Comparison of ENCODE assay signal across 18 cellular contexts in genomic region chr3:69938061-69938460, GRCh38.
DNase-seq lines count a peak whose midpoint lies in the region; ATAC-seq, FAIRE-seq and TF ChIP-seq lines count a peak whose summit lies in the region.
"Had no signal": no experiment of that assay in that cellular context is flagged by ENCODE, and none has a peak within 500 bp of the region (broad histone marks: within the 10 kb centered on the region; RNA-seq: fewer than 3 reads in every experiment).

No MANE protein-coding gene starts in this region.

- FAIRE-seq in astrocyte (lab: Jason Lieb, UNC), result no peak
- FAIRE-seq: GM12892 had no signal

- H2AK5ac ChIP-seq in IMR-90 (ENCODE audit: low read depth, low read length) (peak overlapping the region; percentile 35; the same call in 1 of the 2 replicates), neuronal stem cell (ENCODE audit: low read depth, low read length) (peak overlapping the region; percentile 46)

- TF ChIP-seq POLR2A in IMR-90 (IDR thresholded peaks at IDR 0.05; ENCODE audit: low read depth, low read length), result no peak

- peaks cover 5% of the 10 kb centered on the region for H3K36me3 Mint-ChIP-seq in astrocyte (ENCODE audit: low read depth, unreplicated experiment)
- H3K36me3 Mint-ChIP-seq: CD4-positive, alpha-beta memory T cell had no signal

- no peak overlapping the region for H3K56ac ChIP-seq in IMR-90 (ENCODE audit: extremely low read depth, insufficient read depth, low read length)

- H3K79me2 ChIP-seq in astrocyte (ENCODE audit: insufficient read depth, low read length), result no peaks in the 10 kb centered on the region

- H3K36me3 ChIP-seq in IMR-90 (ENCODE audit: control insufficient read depth, insufficient read depth, low read length) (peaks cover 8% of the 10 kb centered on the region), astrocyte (ENCODE audit: insufficient read depth, low read length) (no peaks in the 10 kb centered on the region), neuronal stem cell (replicated peaks in 1 of 2; ENCODE audit: control insufficient read depth in 2 of 2, insufficient read depth in 2 of 2, low read length in 2 of 2) (no peaks in the 10 kb centered on the region)

- TF ChIP-seq CTCF in IMR-90 (conservative IDR thresholded peaks at IDR 0.05; ENCODE audit: low read depth, low read length) (no peak), astrocyte (IDR thresholded peaks at IDR 0.05; ENCODE audit: insufficient read depth, low read depth, low read length) (no peak), epithelial cell of proximal tubule (conservative IDR thresholded peaks at IDR 0.05; ENCODE audit: low read depth, low read length) (no peak)

- H3K27me3 ChIP-seq in IMR-90 (ENCODE audit: control insufficient read depth, insufficient read depth, low read length) (no peaks in the 10 kb centered on the region), astrocyte (ENCODE audit: insufficient read depth, low read length) (no peaks in the 10 kb centered on the region), neuronal stem cell (ENCODE audit: control insufficient read depth in 3 of 3, insufficient read depth in 3 of 3, low read depth in 1 of 3, low read length in 3 of 3) (peaks cover 0 to 4% (median 0%) of the 10 kb centered on the region in 3 experiments)

- no peak overlapping the region for H2BK12ac ChIP-seq in neuronal stem cell (ENCODE audit: low read length)

- H2BK120ac ChIP-seq in IMR-90 (ENCODE audit: low read depth, low read length), result peak overlapping the region; percentile 26; the same call in 1 of the 2 replicates
- no peak overlapping the region for H2BK120ac ChIP-seq in neuronal stem cell (ENCODE audit: low read depth, low read length)

- H2BK5ac ChIP-seq in IMR-90 (ENCODE audit: low read depth, low read length, poor library complexity, severe bottlenecking) (no peak overlapping the region), neuronal stem cell (ENCODE audit: low read length) (no peak overlapping the region)

- H3K4me1 ChIP-seq in IMR-90 (ENCODE audit: control insufficient read depth, insufficient read depth, low read length), result peaks cover 16% of the 10 kb centered on the region
- no peaks in the 10 kb centered on the region for H3K4me1 ChIP-seq in astrocyte (ENCODE audit: insufficient read depth, low read length)
- no peaks in the 10 kb centered on the region for H3K4me1 ChIP-seq in neuronal stem cell (ENCODE audit: control insufficient read depth in 2 of 2, insufficient read depth in 1 of 2, low read depth in 1 of 2, low read length in 2 of 2)

- CTCF ChIA-PET in IMR-90 (lab: Yijun Ruan, JAX), result no interaction called here

- H2BK15ac ChIP-seq in IMR-90 (ENCODE audit: low read depth, low read length) (0 out of 3 replicates have a peak overlapping the region, but pooled peaks have one; percentile 40), neuronal stem cell (ENCODE audit: low read length) (no peak overlapping the region)

- H4K5ac ChIP-seq in IMR-90 (ENCODE audit: low read depth, low read length), result peak overlapping the region; percentile 88

- H3K9me3 Mint-ChIP-seq in astrocyte (ENCODE audit: unreplicated experiment), result no peaks in the 10 kb centered on the region
- H3K9me3 Mint-ChIP-seq: CD4-positive, alpha-beta memory T cell had no signal

- intact Hi-C loops in IMR-90 (cut with micrococcal nuclease), result no loop called here

- H4K91ac ChIP-seq in IMR-90 (ENCODE audit: insufficient read depth, low read depth, low read length) (peak overlapping the region; percentile 65), neuronal stem cell (ENCODE audit: low read depth, low read length, poor library complexity) (no peak overlapping the region)

- H2AK9ac ChIP-seq in IMR-90 (replicated peaks; ENCODE audit: low read depth, low read length, poor library complexity), result no peak overlapping the region

- no peak overlapping the region for H3K4me2 ChIP-seq in IMR-90 (ENCODE audit: low read depth, low read length)
- H3K4me2 ChIP-seq in astrocyte (ENCODE audit: low read length), result no peak overlapping the region
- no peak overlapping the region for H3K4me2 ChIP-seq in neuronal stem cell (ENCODE audit: insufficient read depth, low read length, poor library complexity, severe bottlenecking)

- no peaks in the 10 kb centered on the region for H3K9me3 ChIP-seq in IMR-90 (ENCODE audit: control insufficient read depth, insufficient read depth, low read length)
- no peaks in the 10 kb centered on the region for H3K9me3 ChIP-seq in astrocyte (ENCODE audit: insufficient read depth, low read depth, low read length)
- H3K9me3 ChIP-seq in neuronal stem cell (replicated peaks in 1 of 2; ENCODE audit: control insufficient read depth in 2 of 2, insufficient read depth in 1 of 2, low read depth in 1 of 2, low read length in 2 of 2), result no peaks in the 10 kb centered on the region

- no peaks in the 10 kb centered on the region for H3K4me1 Mint-ChIP-seq in astrocyte (ENCODE audit: low read depth, unreplicated experiment)
- H3K4me1 Mint-ChIP-seq: CD4-positive, alpha-beta memory T cell had no signal

- DNase-seq in IMR-90 (no peak), astrocyte (ENCODE audit: low read depth) (no peak), epithelial cell of proximal tubule (ENCODE audit: low read depth) (no peak), neuronal stem cell (ENCODE audit: low spot score) (no peak)
- DNase-seq in stimulated activated naive CD4-positive, alpha-beta T cell treated with Interleukin-2 at 50 U/mL for 16 hours (lab: John Stamatoyannopoulos, UW), result no peak
- DNase-seq: C1 segment of cervical spinal cord; Calu3; CD4-positive, alpha-beta memory T cell; COR-L47; DMS53; DMS79 treated with DMSO at 0.1 percent for 48 hours; GOT3; H7 had no signal

- no CpG with 5 or more reads among the region's 6 CpGs for WGBS in IMR-90 (ENCODE audit: extremely low coverage in 2 of 2, insufficient read length in 1 of 2), 2 experiments
- WGBS in neuronal stem cell (ENCODE audit: extremely low coverage in 2 of 2, insufficient read length in 2 of 2, insufficient replicate concordance in 1 of 2), 2 donors, result no CpG with 5 or more reads among the region's 6 CpGs

- in situ Hi-C loops in IMR-90 (cut with MboI; ENCODE audit: low sequenced_read_pairs), result no loop called here

- peaks cover 7% of the 10 kb centered on the region for H3K9me1 ChIP-seq in IMR-90 (ENCODE audit: insufficient read depth, low read length)

- no peak overlapping the region for H3K9ac ChIP-seq in IMR-90 (ENCODE audit: low read depth, low read length)
- H3K9ac ChIP-seq in astrocyte (ENCODE audit: low read length), result no peak overlapping the region
- no peak overlapping the region for H3K9ac ChIP-seq in neuronal stem cell (ENCODE audit: low read depth, low read length, poor library complexity)

- H3K4me3 Mint-ChIP-seq in astrocyte (ENCODE audit: unreplicated experiment), result no peak overlapping the region
- H3K4me3 Mint-ChIP-seq: CD4-positive, alpha-beta memory T cell had no signal

- H3K4me3 ChIP-seq in IMR-90 (ENCODE audit: insufficient read depth, low read depth, low read length), result no peak overlapping the region
- H3K4me3 ChIP-seq in astrocyte (ENCODE audit: insufficient read depth, low read depth, low read length), result no peak overlapping the region
- peak overlapping the region; percentile 43 for H3K4me3 ChIP-seq in epithelial cell of proximal tubule (ENCODE audit: low read depth, low read length)
- H3K4me3 ChIP-seq in neuronal stem cell (ENCODE audit: low read length in 2 of 2), result no peak overlapping the region

- no TSS peak for BruUV-seq in IMR-90 (replicated peaks; lab: Mats Ljungman, UMichigan)

- H2AFZ ChIP-seq in IMR-90 (replicated peaks; ENCODE audit: low read length, poor library complexity) (no peak overlapping the region), astrocyte (ENCODE audit: low read depth, low read length) (no peak overlapping the region), neuronal stem cell (ENCODE audit: low read length) (no peak overlapping the region)

- H3K18ac ChIP-seq in IMR-90 (ENCODE audit: low read depth, low read length), result peak overlapping the region; percentile 62; the same call in 1 of the 2 replicates
- no peak overlapping the region for H3K18ac ChIP-seq in neuronal stem cell (ENCODE audit: low read length)

- H3K4ac ChIP-seq in IMR-90 (ENCODE audit: low read depth, low read length) (peak overlapping the region; percentile 11; the same call in 1 of the 2 replicates), neuronal stem cell (ENCODE audit: low read length) (no peak overlapping the region)

- peak overlapping the region; percentile 12 for H3K27ac Mint-ChIP-seq in astrocyte (ENCODE audit: unreplicated experiment)
- H3K27ac Mint-ChIP-seq: CD4-positive, alpha-beta memory T cell had no signal

- H2BK20ac ChIP-seq in IMR-90 (ENCODE audit: low read depth, low read length), result no peak overlapping the region; the same call in 1 of the 2 replicates

- no peak for ATAC-seq in IMR-90 (ENCODE audit: low read depth)
- ATAC-seq in GM19324 (IDR thresholded peaks at IDR 0.05; ENCODE audit: low FRiP score, unreplicated experiment), result no peak
- no peak for ATAC-seq in GM21390 (IDR thresholded peaks at IDR 0.05; ENCODE audit: unreplicated experiment)
- no peak for ATAC-seq in GM18519 (IDR thresholded peaks at IDR 0.05; ENCODE audit: low FRiP score, unreplicated experiment)
- ATAC-seq: HCT116 had no signal

- H4K8ac ChIP-seq in IMR-90 (ENCODE audit: low read depth in 2 of 2, low read length in 2 of 2) (peak overlapping the region; percentile 30 to 49; a peak in 2 of 4 replicates), neuronal stem cell (ENCODE audit: low read depth, low read length) (no peak overlapping the region)

- H3K27me3 Mint-ChIP-seq in astrocyte (ENCODE audit: low read depth, unreplicated experiment), result no peaks in the 10 kb centered on the region
- H3K27me3 Mint-ChIP-seq: CD4-positive, alpha-beta memory T cell had no signal

- POLR2A ChIA-PET in IMR-90 (lab: Charles Lee; ENCODE audit: unreplicated experiment), result no interaction called here

- H3K14ac ChIP-seq in IMR-90 (replicated peaks; ENCODE audit: low read depth, low read length) (no peak overlapping the region), neuronal stem cell (ENCODE audit: low read length) (no peak overlapping the region)

- TF ChIP-seq RAD21 in IMR-90 (IDR thresholded peaks at IDR 0.05; ENCODE audit: low read length), result no peak

- H3K27ac ChIP-seq in IMR-90 (ENCODE audit: insufficient read depth, low read length), result no peak overlapping the region
- no peak overlapping the region for H3K27ac ChIP-seq in astrocyte (ENCODE audit: low read depth, low read length)
- no peak overlapping the region for H3K27ac ChIP-seq in neuronal stem cell (replicated peaks; ENCODE audit: low read length)

- H3K79me1 ChIP-seq in IMR-90 (ENCODE audit: low read depth in 1 of 2, low read length in 2 of 2) (peaks cover 7 to 23% of the 10 kb centered on the region in 2 experiments; a peak in 2 of 4 replicates), neuronal stem cell (ENCODE audit: low read depth, low read length) (no peaks in the 10 kb centered on the region)

- dilution Hi-C loops in IMR-90 (cut with HindIII; ENCODE audit: low sequenced_read_pairs, unreplicated experiment), result loop anchor here (25.0 kb wide), 1 partner anchor 251 kb away; no protein-coding TSS in a partner anchor

- H4K20me1 ChIP-seq in IMR-90 (ENCODE audit: insufficient read depth, low read length) (no peaks in the 10 kb centered on the region), astrocyte (ENCODE audit: insufficient read depth, low read length) (no peaks in the 10 kb centered on the region)

- no peak overlapping the region for H3K23ac ChIP-seq in IMR-90 (ENCODE audit: low read depth, low read length)
- H3K23ac ChIP-seq in neuronal stem cell (ENCODE audit: low read depth, low read length, poor library complexity), result peak overlapping the region; percentile 89
